ENCODE assay signal across 26 cellular contexts in the genomic region with DNA sequence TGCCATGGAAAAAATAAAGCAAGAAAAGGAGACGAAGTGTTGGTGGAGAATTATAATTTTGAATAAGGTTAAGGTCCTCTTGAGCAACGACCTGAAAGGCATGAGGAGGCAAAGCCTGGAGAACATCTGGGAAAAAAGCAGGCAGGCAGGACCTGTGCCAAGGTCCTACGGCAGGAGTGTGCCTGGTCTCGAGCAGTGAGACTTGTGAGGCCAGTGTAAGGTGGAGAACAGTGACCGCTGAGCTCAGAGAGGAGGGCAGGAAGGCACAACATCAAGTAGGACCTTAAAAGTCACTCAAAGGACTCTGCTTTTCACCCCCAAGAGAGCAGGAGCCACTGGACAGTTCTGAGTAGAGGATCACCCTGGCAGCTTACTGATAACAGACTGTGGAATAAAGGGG. TPM values are rescaled to one million over a fixed set of nuclear protein-coding genes. Genes with fewer than 3 reads are reported as not detected.
"Had no signal": no experiment of that assay in that cellular context is flagged by ENCODE, and none has a peak within 500 bp of the region (broad histone marks: within the 10 kb centered on the region; RNA-seq: fewer than 3 reads in every experiment).

No MANE protein-coding gene starts in this region.

- H3K4me3 ChIP-seq: dorsolateral prefrontal cortex, lower lobe of right lung, right atrium auricular region, SJSA1, skin epidermis, stomach, testis, upper lobe of right lung had no signal

- H3K9me3 Mint-ChIP-seq: activated B cell treated with CpG ODN at 0.5 μM for 24 hours; activated naive CD8-positive, alpha-beta T cell treated with anti-CD3 and anti-CD28 coated beads, Interleukin-2, amount 10 ng/mL, durations not matched to agents 7 days and 5 days; activated T-cell treated with anti-CD3 and anti-CD28 coated beads, Interleukin-2, amount 50 U/mL, for 72 hours; brain; nephron progenitor cell; T-helper 1 cell treated with Interleukin-12 subunit alpha and Interleukin-12 subunit beta and Interleukin-4 antibody, amounts not matched to agents 30 μg/mL and 1 μg/mL, for 36 hours had no signal

- H3K27ac ChIP-seq: dorsolateral prefrontal cortex, foreskin keratinocyte, lower lobe of right lung, right atrium auricular region, SJSA1, skin epidermis, stomach, testis, upper lobe of right lung had no signal

- H3K27me3 Mint-ChIP-seq: activated B cell treated with CpG ODN at 0.5 μM for 24 hours; activated naive CD8-positive, alpha-beta T cell treated with anti-CD3 and anti-CD28 coated beads, Interleukin-2, amount 10 ng/mL, durations not matched to agents 7 days and 5 days had no signal

- ATAC-seq: activated T-cell treated with anti-CD3 and anti-CD28 coated beads, Interleukin-2, amount 50 U/mL, for 72 hours; foreskin keratinocyte; left colon; lower lobe of right lung; upper lobe of right lung had no signal

- H3K27ac Mint-ChIP-seq: activated B cell treated with CpG ODN at 0.5 μM for 24 hours; activated naive CD8-positive, alpha-beta T cell treated with anti-CD3 and anti-CD28 coated beads, Interleukin-2, amount 10 ng/mL, durations not matched to agents 7 days and 5 days; activated T-cell treated with anti-CD3 and anti-CD28 coated beads, Interleukin-2, amount 50 U/mL, for 72 hours; brain; nephron progenitor cell; T-helper 1 cell treated with Interleukin-12 subunit alpha and Interleukin-12 subunit beta and Interleukin-4 antibody, amounts not matched to agents 30 μg/mL and 1 μg/mL, for 36 hours had no signal

- DNase-seq: activated B cell treated with CpG ODN at 0.5 μM for 24 hours; activated CD4-positive, alpha-beta T cell treated with anti-CD3 and anti-CD28 coated beads for 4 hours; activated effector memory CD4-positive, alpha-beta T cell treated with anti-CD3 and anti-CD28 coated beads, Interleukin-2, amount 50 U/mL, for 16 hours; activated naive CD8-positive, alpha-beta T cell treated with anti-CD3 and anti-CD28 coated beads, Interleukin-2, amount 10 ng/mL, durations not matched to agents 7 days and 5 days; activated T-cell treated with anti-CD3 and anti-CD28 coated beads, Interleukin-2, amount 50 U/mL, for 72 hours; central memory CD4-positive, alpha-beta T cell; dorsolateral prefrontal cortex; foreskin keratinocyte; glutamatergic neuron; hippocampal formation; islet precursor cell; left colon; lower lobe of right lung; nephron progenitor cell; occipital lobe; stomach; testis; upper lobe of right lung had no signal

- H3K4me3 Mint-ChIP-seq: activated B cell treated with CpG ODN at 0.5 μM for 24 hours; activated naive CD8-positive, alpha-beta T cell treated with anti-CD3 and anti-CD28 coated beads, Interleukin-2, amount 10 ng/mL, durations not matched to agents 7 days and 5 days; activated T-cell treated with anti-CD3 and anti-CD28 coated beads, Interleukin-2, amount 50 U/mL, for 72 hours; nephron progenitor cell; T-helper 1 cell treated with Interleukin-12 subunit alpha and Interleukin-12 subunit beta and Interleukin-4 antibody, amounts not matched to agents 30 μg/mL and 1 μg/mL, for 36 hours had no signal

- H3K27me3 ChIP-seq: dorsolateral prefrontal cortex, foreskin keratinocyte, right atrium auricular region, SJSA1, stomach, testis, upper lobe of right lung had no signal

- H3K9me3 ChIP-seq: lower lobe of right lung, right atrium auricular region, SJSA1, stomach, testis, upper lobe of right lung had no signal

- FAIRE-seq: colon had no signal

- H3K4me1 ChIP-seq: foreskin keratinocyte had no signal

RNA-seq across cellular contexts. Expression of a gene that starts 35.3 kb away (rescaled TPM):
- total RNA-seq: activated CD8-positive, alpha-beta memory T cell treated with anti-CD3 and anti-CD28 coated beads for 36 hours; activated naive CD8-positive, alpha-beta T cell treated with anti-CD3 and anti-CD28 coated beads, Interleukin-2, amount 10 ng/mL, durations not matched to agents 7 days and 5 days; upper lobe of right lung had no signal
- polyA plus RNA-seq: fibroblast of lung had no signal
